Comparison of ENCODE assay signal across 1 cellular context in the genomic region with DNA sequence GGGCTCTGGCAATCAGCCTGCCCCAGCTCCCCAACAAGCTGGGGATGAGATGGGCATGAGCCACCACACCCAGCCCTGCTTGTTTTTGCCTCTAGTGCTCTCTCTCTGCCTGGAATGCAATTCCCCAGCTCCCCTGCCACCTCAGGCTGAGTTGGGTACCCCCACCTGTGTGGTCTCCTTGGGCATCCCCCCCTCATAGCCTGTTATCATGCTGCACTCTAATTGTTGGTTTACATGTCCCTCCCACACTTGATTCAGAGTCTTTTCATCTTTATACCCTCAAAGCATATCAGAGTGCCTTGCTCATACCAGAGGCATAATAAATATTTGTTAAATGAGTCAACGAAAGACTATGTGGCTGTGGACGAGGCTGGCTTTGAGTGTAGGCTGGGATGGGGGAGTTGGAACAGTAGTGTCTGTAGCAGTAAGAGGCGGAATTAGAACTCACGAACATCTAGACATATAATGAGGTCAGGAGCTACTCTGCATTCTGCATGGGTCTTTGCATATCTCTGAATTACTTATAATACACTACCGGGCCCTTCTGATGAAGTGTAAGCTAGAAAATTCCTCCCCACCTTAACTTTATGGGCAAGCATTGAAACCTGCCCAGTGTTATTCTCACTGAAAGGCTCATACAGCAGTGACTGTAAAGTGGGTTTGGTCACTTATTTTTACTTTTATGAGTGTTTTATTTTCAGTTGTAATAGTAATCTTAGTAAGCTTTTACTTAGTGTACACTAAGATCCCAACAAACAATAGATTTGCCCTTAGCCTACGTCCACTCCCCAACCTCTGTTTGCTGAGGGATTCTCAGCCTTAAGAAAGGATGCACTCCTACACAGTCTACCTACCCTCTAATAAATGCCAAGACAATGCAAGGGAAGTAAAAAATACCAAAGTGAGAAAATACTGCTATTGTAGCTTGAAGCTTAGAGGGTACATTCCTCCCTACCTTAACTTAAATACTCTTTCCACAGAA.
TF ChIP-seq lines count a peak whose summit lies in the region.

No MANE protein-coding gene starts in this region.

TF ChIP-seq in A549, 52 proteins besides CTCF, POLR2A, EP300 and RAD21 (continued from another document):
- TF ChIP-seq FOSL2 (IDR thresholded peaks at IDR 0.05) = peak; percentile 98
- peak; percentile 97 for TF ChIP-seq FOSL2 (CRISPR knock-in tag; IDR thresholded peaks at IDR 0.05)
- no peak for TF ChIP-seq ZC3H11A (IDR thresholded peaks at IDR 0.05)
- TF ChIP-seq GATA3 (IDR thresholded peaks at IDR 0.05; ENCODE audit: borderline replicate concordance) = peak; percentile 100
- no peak for TF ChIP-seq SREBF2 (IDR thresholded peaks at IDR 0.05)
- no peak for TF ChIP-seq HOXB13 (CRISPR knock-in tag; IDR thresholded peaks at IDR 0.05; ENCODE audit: low read depth)
- TF ChIP-seq PHF8 (IDR thresholded peaks at IDR 0.05; ENCODE audit: borderline replicate concordance, low read depth) = no peak
- no peak for TF ChIP-seq ZSCAN20 (CRISPR knock-in tag; IDR thresholded peaks at IDR 0.05)
- TF ChIP-seq, protein P1, sequence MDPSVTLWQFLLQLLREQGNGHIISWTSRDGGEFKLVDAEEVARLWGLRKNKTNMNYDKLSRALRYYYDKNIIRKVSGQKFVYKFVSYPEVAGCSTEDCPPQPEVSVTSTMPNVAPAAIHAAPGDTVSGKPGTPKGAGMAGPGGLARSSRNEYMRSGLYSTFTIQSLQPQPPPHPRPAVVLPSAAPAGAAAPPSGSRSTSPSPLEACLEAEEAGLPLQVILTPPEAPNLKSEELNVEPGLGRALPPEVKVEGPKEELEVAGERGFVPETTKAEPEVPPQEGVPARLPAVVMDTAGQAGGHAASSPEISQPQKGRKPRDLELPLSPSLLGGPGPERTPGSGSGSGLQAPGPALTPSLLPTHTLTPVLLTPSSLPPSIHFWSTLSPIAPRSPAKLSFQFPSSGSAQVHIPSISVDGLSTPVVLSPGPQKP (IDR thresholded peaks at IDR 0.05; ENCODE audit: low read depth, low read length) = no peak
- no peak for TF ChIP-seq MAFK (IDR thresholded peaks at IDR 0.05; ENCODE audit: partially characterized antibody)
- TF ChIP-seq CEBPB (IDR thresholded peaks at IDR 0.05) = peak; percentile 69 to 85; a peak in 3 of 4 replicates
- no peak for TF ChIP-seq CBX2 (IDR thresholded peaks at IDR 0.05; ENCODE audit: borderline replicate concordance, low read depth)
- peak; percentile 20; the same call in 1 of the 2 replicates for TF ChIP-seq FOXS1 (CRISPR knock-in tag; IDR thresholded peaks at IDR 0.05)
- 0 out of 2 replicates have a peak, but pooled peaks have one; percentile 4 for TF ChIP-seq NFE2L2 (conservative IDR thresholded peaks at IDR 0.05; ENCODE audit: low read length)
- peak; percentile 99 for TF ChIP-seq JUNB (IDR thresholded peaks at IDR 0.05)
- TF ChIP-seq NPAS2 (CRISPR knock-in tag; IDR thresholded peaks at IDR 0.05; ENCODE audit: borderline replicate concordance) = no peak
- no peak for TF ChIP-seq RCOR1 (IDR thresholded peaks at IDR 0.05; ENCODE audit: low read depth, low read length)
- no peak for TF ChIP-seq KDM5A (IDR thresholded peaks at IDR 0.05)
- no peak for TF ChIP-seq ESRRA (IDR thresholded peaks at IDR 0.05; ENCODE audit: borderline replicate concordance, low read length)
- TF ChIP-seq SMC3 (IDR thresholded peaks at IDR 0.05) = peak; percentile 78
- TF ChIP-seq BHLHE40 (IDR thresholded peaks at IDR 0.05; ENCODE audit: low read depth, low read length) = no peak
- no peak for TF ChIP-seq EHMT2 (IDR thresholded peaks at IDR 0.05; ENCODE audit: low read depth)
- 0 out of 2 replicates have a peak, but pooled peaks have one; percentile 47 for TF ChIP-seq MAZ (IDR thresholded peaks at IDR 0.05; ENCODE audit: borderline replicate concordance, low read depth, low read length)
- TF ChIP-seq, protein P2, sequence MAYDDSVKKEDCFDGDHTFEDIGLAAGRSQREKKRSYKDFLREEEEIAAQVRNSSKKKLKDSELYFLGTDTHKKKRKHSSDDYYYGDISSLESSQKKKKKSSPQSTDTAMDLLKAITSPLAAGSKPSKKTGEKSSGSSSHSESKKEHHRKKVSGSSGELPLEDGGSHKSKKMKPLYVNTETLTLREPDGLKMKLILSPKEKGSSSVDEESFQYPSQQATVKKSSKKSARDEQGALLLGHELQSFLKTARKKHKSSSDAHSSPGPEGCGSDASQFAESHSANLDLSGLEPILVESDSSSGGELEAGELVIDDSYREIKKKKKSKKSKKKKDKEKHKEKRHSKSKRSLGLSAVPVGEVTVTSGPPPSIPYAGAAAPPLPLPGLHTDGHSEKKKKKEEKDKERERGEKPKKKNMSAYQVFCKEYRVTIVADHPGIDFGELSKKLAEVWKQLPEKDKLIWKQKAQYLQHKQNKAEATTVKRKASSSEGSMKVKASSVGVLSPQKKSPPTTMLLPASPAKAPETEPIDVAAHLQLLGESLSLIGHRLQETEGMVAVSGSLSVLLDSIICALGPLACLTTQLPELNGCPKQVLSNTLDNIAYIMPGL (CRISPR knock-in tag; IDR thresholded peaks at IDR 0.05; ENCODE audit: borderline replicate concordance) = no peak
- TF ChIP-seq, protein P3, sequence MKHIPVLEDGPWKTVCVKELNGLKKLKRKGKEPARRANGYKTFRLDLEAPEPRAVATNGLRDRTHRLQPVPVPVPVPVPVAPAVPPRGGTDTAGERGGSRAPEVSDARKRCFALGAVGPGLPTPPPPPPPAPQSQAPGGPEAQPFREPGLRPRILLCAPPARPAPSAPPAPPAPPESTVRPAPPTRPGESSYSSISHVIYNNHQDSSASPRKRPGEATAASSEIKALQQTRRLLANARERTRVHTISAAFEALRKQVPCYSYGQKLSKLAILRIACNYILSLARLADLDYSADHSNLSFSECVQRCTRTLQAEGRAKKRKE (CRISPR knock-in tag; IDR thresholded peaks at IDR 0.05; ENCODE audit: low read depth) = 0 out of 2 replicates have a peak, but pooled peaks have one; percentile 36
- TF ChIP-seq, protein P4, sequence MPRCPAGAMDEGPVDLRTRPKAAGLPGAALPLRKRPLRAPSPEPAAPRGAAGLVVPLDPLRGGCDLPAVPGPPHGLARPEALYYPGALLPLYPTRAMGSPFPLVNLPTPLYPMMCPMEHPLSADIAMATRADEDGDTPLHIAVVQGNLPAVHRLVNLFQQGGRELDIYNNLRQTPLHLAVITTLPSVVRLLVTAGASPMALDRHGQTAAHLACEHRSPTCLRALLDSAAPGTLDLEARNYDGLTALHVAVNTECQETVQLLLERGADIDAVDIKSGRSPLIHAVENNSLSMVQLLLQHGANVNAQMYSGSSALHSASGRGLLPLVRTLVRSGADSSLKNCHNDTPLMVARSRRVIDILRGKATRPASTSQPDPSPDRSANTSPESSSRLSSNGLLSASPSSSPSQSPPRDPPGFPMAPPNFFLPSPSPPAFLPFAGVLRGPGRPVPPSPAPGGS (IDR thresholded peaks at IDR 0.05) = peak; percentile 97
- no peak; the same call in 1 of the 2 replicates for TF ChIP-seq MYC (IDR thresholded peaks at IDR 0.05; ENCODE audit: borderline replicate concordance, low read length)
- no peak for TF ChIP-seq HOXA7 (CRISPR knock-in tag; IDR thresholded peaks at IDR 0.05)
- no peak for TF ChIP-seq ZNF302 (CRISPR knock-in tag; IDR thresholded peaks at IDR 0.05)
- no peak for TF ChIP-seq TFCP2L1 (CRISPR knock-in tag; IDR thresholded peaks at IDR 0.05)
- TF ChIP-seq RARB (CRISPR knock-in tag; IDR thresholded peaks at IDR 0.05) = no peak
- peak; percentile 99; a peak in 4 of 5 replicates for TF ChIP-seq JUN (IDR thresholded peaks at IDR 0.05)
- TF ChIP-seq, protein P5, sequence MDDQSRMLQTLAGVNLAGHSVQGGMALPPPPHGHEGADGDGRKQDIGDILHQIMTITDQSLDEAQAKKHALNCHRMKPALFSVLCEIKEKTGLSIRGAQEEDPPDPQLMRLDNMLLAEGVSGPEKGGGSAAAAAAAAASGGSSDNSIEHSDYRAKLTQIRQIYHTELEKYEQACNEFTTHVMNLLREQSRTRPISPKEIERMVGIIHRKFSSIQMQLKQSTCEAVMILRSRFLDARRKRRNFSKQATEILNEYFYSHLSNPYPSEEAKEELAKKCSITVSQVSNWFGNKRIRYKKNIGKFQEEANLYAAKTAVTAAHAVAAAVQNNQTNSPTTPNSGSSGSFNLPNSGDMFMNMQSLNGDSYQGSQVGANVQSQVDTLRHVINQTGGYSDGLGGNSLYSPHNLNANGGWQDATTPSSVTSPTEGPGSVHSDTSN (IDR thresholded peaks at IDR 0.05) = peak; percentile 82
- TF ChIP-seq, protein P6, sequence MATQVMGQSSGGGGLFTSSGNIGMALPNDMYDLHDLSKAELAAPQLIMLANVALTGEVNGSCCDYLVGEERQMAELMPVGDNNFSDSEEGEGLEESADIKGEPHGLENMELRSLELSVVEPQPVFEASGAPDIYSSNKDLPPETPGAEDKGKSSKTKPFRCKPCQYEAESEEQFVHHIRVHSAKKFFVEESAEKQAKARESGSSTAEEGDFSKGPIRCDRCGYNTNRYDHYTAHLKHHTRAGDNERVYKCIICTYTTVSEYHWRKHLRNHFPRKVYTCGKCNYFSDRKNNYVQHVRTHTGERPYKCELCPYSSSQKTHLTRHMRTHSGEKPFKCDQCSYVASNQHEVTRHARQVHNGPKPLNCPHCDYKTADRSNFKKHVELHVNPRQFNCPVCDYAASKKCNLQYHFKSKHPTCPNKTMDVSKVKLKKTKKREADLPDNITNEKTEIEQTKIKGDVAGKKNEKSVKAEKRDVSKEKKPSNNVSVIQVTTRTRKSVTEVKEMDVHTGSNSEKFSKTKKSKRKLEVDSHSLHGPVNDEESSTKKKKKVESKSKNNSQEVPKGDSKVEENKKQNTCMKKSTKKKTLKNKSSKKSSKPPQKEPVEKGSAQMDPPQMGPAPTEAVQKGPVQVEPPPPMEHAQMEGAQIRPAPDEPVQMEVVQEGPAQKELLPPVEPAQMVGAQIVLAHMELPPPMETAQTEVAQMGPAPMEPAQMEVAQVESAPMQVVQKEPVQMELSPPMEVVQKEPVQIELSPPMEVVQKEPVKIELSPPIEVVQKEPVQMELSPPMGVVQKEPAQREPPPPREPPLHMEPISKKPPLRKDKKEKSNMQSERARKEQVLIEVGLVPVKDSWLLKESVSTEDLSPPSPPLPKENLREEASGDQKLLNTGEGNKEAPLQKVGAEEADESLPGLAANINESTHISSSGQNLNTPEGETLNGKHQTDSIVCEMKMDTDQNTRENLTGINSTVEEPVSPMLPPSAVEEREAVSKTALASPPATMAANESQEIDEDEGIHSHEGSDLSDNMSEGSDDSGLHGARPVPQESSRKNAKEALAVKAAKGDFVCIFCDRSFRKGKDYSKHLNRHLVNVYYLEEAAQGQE (IDR thresholded peaks at IDR 0.05) = no peak
- TF ChIP-seq HOXB5 (CRISPR knock-in tag; IDR thresholded peaks at IDR 0.05) = peak; percentile 69
- TF ChIP-seq HEYL (CRISPR knock-in tag; IDR thresholded peaks at IDR 0.05) = no peak
- no peak for TF ChIP-seq TP53 (CRISPR knock-in tag; IDR thresholded peaks at IDR 0.05)
- no peak for TF ChIP-seq CHD2 (IDR thresholded peaks at IDR 0.05; ENCODE audit: low read length, partially characterized antibody)
- no peak for TF ChIP-seq RFX5 (IDR thresholded peaks at IDR 0.05)
- TF ChIP-seq HDAC2 (IDR thresholded peaks at IDR 0.05) = no peak
- TF ChIP-seq ZFP36 (IDR thresholded peaks at IDR 0.05; ENCODE audit: borderline replicate concordance, partially characterized antibody) = no peak
- TF ChIP-seq, protein P7, sequence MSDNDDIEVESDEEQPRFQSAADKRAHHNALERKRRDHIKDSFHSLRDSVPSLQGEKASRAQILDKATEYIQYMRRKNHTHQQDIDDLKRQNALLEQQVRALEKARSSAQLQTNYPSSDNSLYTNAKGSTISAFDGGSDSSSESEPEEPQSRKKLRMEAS (IDR thresholded peaks at IDR 0.05) = peak; percentile 92
- TF ChIP-seq RNF2 (IDR thresholded peaks at IDR 0.05; ENCODE audit: borderline replicate concordance, low read depth) = no peak
- TF ChIP-seq CHD4 (IDR thresholded peaks at IDR 0.05; ENCODE audit: borderline replicate concordance) = no peak
